Comparison of ENCODE assay signal across 10 cellular contexts in genomic region chr4:175702703-175703102, GRCh38.
"Had no signal": no experiment of that assay in that cellular context is flagged by ENCODE, and none has a peak within 500 bp of the region (broad histone marks: within the 10 kb centered on the region; RNA-seq: fewer than 3 reads in every experiment).

No MANE protein-coding gene starts in this region.

- H3K27me3 Mint-ChIP-seq: IgD-negative memory B cell had no signal

- H3K9ac ChIP-seq: GM23248 had no signal

- H3K4me1 ChIP-seq: HAP-1 had no signal

- H3K36me3 Mint-ChIP-seq: IgD-negative memory B cell had no signal

- H3K9me3 ChIP-seq: HAP-1 had no signal

- H3K4me1 Mint-ChIP-seq: IgD-negative memory B cell had no signal

- ATAC-seq: HCT116, HepG2 had no signal

- DNase-seq: GM23248, GOT3, H7, HFFc6, KG1 had no signal

- H3K4me3 Mint-ChIP-seq: HFFc6, IgD-negative memory B cell had no signal

- H2AFZ ChIP-seq: GM23248 had no signal

- H3K36me3 ChIP-seq: HAP-1 had no signal

- H3K4me3 ChIP-seq: GM23248, HAP-1 had no signal

- H3K27ac ChIP-seq: GM23248, HL-60 had no signal

- FAIRE-seq: HepG2 had no signal

- H3K27ac Mint-ChIP-seq: HFFc6, IgD-negative memory B cell had no signal
